ENCODE assay signal across 17 cellular contexts in genomic region chr1:2560299-2561073, GRCh38. TPM values are rescaled to one million over a fixed set of nuclear protein-coding genes. Genes with fewer than 3 reads are reported as not detected.
"Had no signal": no experiment of that assay in that cellular context is flagged by ENCODE, and none has a peak within 500 bp of the region (broad histone marks: within the 10 kb centered on the region; RNA-seq: fewer than 3 reads in every experiment).

No MANE protein-coding gene starts in this region.

- H3K4me3 ChIP-seq: dorsolateral prefrontal cortex, gastrocnemius medialis, SK-N-MC, spleen, tibial nerve had no signal

- H3K9me3 ChIP-seq: gastrocnemius medialis, spleen, tibial nerve had no signal

- H3K27me3 ChIP-seq: dorsolateral prefrontal cortex, spleen, tibial nerve had no signal

- ATAC-seq: activated naive CD4-positive, alpha-beta T cell treated with anti-CD3 and anti-CD28 coated beads, Interleukin-2, amount 50 U/mL, for 72 hours; activated T-cell treated with anti-CD3 and anti-CD28 coated beads, Interleukin-2, amount 50 U/mL, for 72 hours; gastrocnemius medialis; natural killer cell had no signal

- H3K4me3 Mint-ChIP-seq: activated T-cell treated with anti-CD3 and anti-CD28 coated beads, Interleukin-2, amount 50 U/mL, for 72 hours; endodermal cell; natural killer cell; stimulated activated naive CD8-positive, alpha-beta T cell treated with anti-CD3 and anti-CD28 coated beads, Interleukin-15, Interleukin-2, amounts not matched to agents 100 ng/mL and 50 ng/mL, for 24 hours had no signal

- H3K36me3 ChIP-seq: gastrocnemius medialis had no signal

- H3K27ac Mint-ChIP-seq: endodermal cell had no signal

- DNase-seq: activated CD8-positive, alpha-beta memory T cell treated with anti-CD3 and anti-CD28 coated beads, Interleukin-2, amount 50 U/mL, for 4 hours; activated effector memory CD4-positive, alpha-beta T cell treated with anti-CD3 and anti-CD28 coated beads, Interleukin-2, amount 50 U/mL, for 16 hours; activated T-cell treated with anti-CD3 and anti-CD28 coated beads, Interleukin-2, amount 50 U/mL, for 72 hours; amniotic stem cell; endodermal cell; gastrocnemius medialis; kidney glomerular epithelial cell; natural killer cell; spleen had no signal

- H3K9me3 Mint-ChIP-seq: activated naive CD4-positive, alpha-beta T cell treated with anti-CD3 and anti-CD28 coated beads, Interleukin-2, amount 50 U/mL, for 72 hours; activated T-cell treated with anti-CD3 and anti-CD28 coated beads, Interleukin-2, amount 50 U/mL, for 72 hours; endodermal cell; natural killer cell; stimulated activated naive CD8-positive, alpha-beta T cell treated with anti-CD3 and anti-CD28 coated beads, Interleukin-15, Interleukin-2, amounts not matched to agents 100 ng/mL and 50 ng/mL, for 24 hours had no signal

- H3K27me3 Mint-ChIP-seq: stimulated activated naive CD8-positive, alpha-beta T cell treated with anti-CD3 and anti-CD28 coated beads, Interleukin-15, Interleukin-2, amounts not matched to agents 100 ng/mL and 50 ng/mL, for 24 hours had no signal

- H3K27ac ChIP-seq: epithelial cell of prostate, gastrocnemius medialis, SK-N-MC, tibial nerve had no signal

- H3K36me3 Mint-ChIP-seq: natural killer cell had no signal

RNA-seq across cellular contexts. Expression of gene HES5, which starts 30.4 kb away (rescaled TPM):
- total RNA-seq: endodermal cell; natural killer cell; T-helper 2 cell treated with Interferon-gamma antibody and Interleukin-4, amounts not matched to agents 100 ng/mL and 5 ng/mL, for 36 hours had no signal
- polyA plus RNA-seq: liver had no signal
